In the genomic region with DNA sequence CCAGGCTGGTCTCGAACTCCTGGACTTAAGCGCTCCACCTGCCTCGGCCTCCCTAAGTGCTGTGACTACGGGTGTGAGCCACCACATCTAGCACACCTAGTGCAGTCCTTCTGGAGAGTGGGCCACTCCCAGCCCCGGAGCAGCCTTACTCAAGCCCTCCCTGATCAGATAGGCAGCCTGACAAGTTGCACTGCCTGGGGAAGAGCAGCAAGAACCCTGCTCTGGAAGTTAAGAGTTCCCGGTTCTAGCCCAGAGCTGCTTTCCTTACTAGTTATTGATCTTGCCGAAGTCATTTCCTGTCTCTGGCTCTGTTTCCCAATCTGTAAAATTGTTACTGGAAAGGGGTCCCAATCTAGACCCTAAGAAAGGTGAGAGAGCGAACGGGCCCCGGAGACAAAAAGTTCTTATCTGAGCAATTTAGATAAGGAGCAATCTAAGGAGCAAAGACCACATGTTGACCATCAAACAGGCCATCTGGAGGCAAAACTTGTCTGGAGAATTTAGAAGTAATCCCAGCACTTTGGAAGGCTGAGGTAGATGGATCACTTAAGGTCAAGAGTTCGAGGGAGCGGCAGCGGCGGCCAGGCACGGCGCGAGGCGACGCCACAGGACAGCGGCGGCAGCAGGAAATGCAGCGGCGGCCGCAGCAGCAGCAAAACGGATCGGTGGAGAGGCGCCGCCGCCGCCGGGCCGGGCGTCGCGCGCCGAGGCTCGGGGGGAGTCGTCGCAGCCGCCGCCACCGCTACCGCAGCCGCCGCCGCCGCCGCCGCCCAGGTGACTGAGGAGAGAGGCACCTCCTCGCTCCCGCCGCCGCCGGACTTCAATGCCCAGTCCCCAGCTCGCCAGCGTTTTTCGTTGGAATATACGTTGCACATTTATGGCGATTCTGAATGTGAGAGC, we compare ENCODE assay signal across 8 cellular contexts. TPM values are rescaled to one million over a fixed set of nuclear protein-coding genes. Genes with fewer than 3 reads are reported as not detected.
DNase-seq lines count a peak whose midpoint lies in the region; ATAC-seq and TF ChIP-seq lines count a peak whose summit lies in the region.

No MANE protein-coding gene starts in this region.

- H3K9me3 ChIP-seq in right lobe of liver: no peaks in the 10 kb centered on the region

- TF ChIP-seq POLR2A in right lobe of liver (IDR thresholded peaks at IDR 0.05): peak; percentile 68

- no peaks in the 10 kb centered on the region for H3K36me3 Mint-ChIP-seq in activated CD4-positive, alpha-beta T cell treated with anti-CD3 and anti-CD28 coated beads for 36 hours (ENCODE audit: low read depth)

- peaks cover 0 to 61% (median 26%) of the 10 kb centered on the region in 4 donors for H3K4me1 ChIP-seq in right lobe of liver

- peak; percentile 40 for DNase-seq in NCI-H1436 (lab: John Stamatoyannopoulos, UW)
- no peak for DNase-seq in NCI-H1436 treated with DMSO at 0.1 percent for 48 hours (lab: John Stamatoyannopoulos, UW)
- DNase-seq in NCI-H2107 treated with DMSO at 0.1 percent for 48 hours (lab: John Stamatoyannopoulos, UW; ENCODE audit: unreplicated experiment): peak; percentile 26
- DNase-seq in activated CD4-positive, alpha-beta T cell treated with anti-CD3 and anti-CD28 coated beads for 36 hours: peak; percentile 74
- DNase-seq in dorsolateral prefrontal cortex: peak in 8 of 10 donors; percentile 50 to 74 (median 60)
- peak; percentile 75 to 82 (median 81) for DNase-seq in right lobe of liver
- peak; percentile 32 to 37 for DNase-seq in stimulated activated CD8-positive, alpha-beta memory T cell treated with anti-CD3 and anti-CD28 coated beads, Interleukin-2, amount 100 ng/mL, for 48 hours (ENCODE audit: low read depth in 2 of 2)

- H3K4me3 Mint-ChIP-seq in activated CD4-positive, alpha-beta T cell treated with anti-CD3 and anti-CD28 coated beads for 36 hours: peak overlapping the region; percentile 64

- peak overlapping the region; percentile 68 for H3K27ac Mint-ChIP-seq in activated CD4-positive, alpha-beta T cell treated with anti-CD3 and anti-CD28 coated beads for 36 hours

- intact Hi-C loops in activated CD4-positive, alpha-beta T cell treated with anti-CD3 and anti-CD28 coated beads for 36 hours (cut with DNase I, micrococcal nuclease): no loop called here
- intact Hi-C loops in dorsolateral prefrontal cortex (cut with DNase I): no loop called here
- intact Hi-C loops in right lobe of liver (cut with DNase I): no loop called here

- H3K27ac ChIP-seq in dorsolateral prefrontal cortex: peak overlapping the region in 57 of 59 donors; percentile 23 to 91 (median 80)
- H3K27ac ChIP-seq in right lobe of liver: peak overlapping the region; percentile 83 to 89 (median 85)

- peaks cover 36% of the 10 kb centered on the region for H3K4me1 Mint-ChIP-seq in activated CD4-positive, alpha-beta T cell treated with anti-CD3 and anti-CD28 coated beads for 36 hours

- CTCF ChIA-PET in activated CD4-positive, alpha-beta T cell treated with anti-CD3 and anti-CD28 coated beads for 36 hours (lab: Charles Lee): interaction anchor here (0.6 to 1.2 kb wide), 5 partner anchors 10 to 1021 kb away, joined by 3 to 5 read pairs (median 3); partner anchors contain the start of genes NKIRAS2 and PSMC3IP

- ATAC-seq in activated CD4-positive, alpha-beta T cell treated with anti-CD3 and anti-CD28 coated beads for 36 hours: peak; percentile 31
- ATAC-seq in right lobe of liver (peak; percentile 13 to 34 (median 32)), HG03378 (IDR thresholded peaks at IDR 0.05; ENCODE audit: unreplicated experiment) (no peak)

- H3K27me3 Mint-ChIP-seq in activated CD4-positive, alpha-beta T cell treated with anti-CD3 and anti-CD28 coated beads for 36 hours: no peaks in the 10 kb centered on the region

- no peaks in the 10 kb centered on the region for H3K9me3 Mint-ChIP-seq in activated CD4-positive, alpha-beta T cell treated with anti-CD3 and anti-CD28 coated beads for 36 hours (ENCODE audit: low read depth)

- H3K4me3 ChIP-seq in dorsolateral prefrontal cortex: peak overlapping the region; percentile 41 to 75 (median 63)
- H3K4me3 ChIP-seq in right lobe of liver: peak overlapping the region; percentile 40 to 58 (median 53)

- POLR2A ChIA-PET in activated CD4-positive, alpha-beta T cell treated with anti-CD3 and anti-CD28 coated beads for 36 hours (lab: Charles Lee): interaction anchor here (0.6 kb wide), 1 partner anchor 192 kb away, joined by 5 read pairs; no protein-coding TSS in a partner anchor

- H3K36me3 ChIP-seq in right lobe of liver: no peaks in the 10 kb centered on the region

- TF ChIP-seq CTCF in dorsolateral prefrontal cortex (IDR thresholded peaks at IDR 0.05 in 54 of 56, conservative IDR thresholded peaks at IDR 0.05 in 2 of 56; ENCODE audit: low read depth in 1 of 56, partially characterized antibody in 56 of 56) (peak in 51 of 56 donors; percentile 15 to 68 (median 47)), right lobe of liver (IDR thresholded peaks at IDR 0.05) (peak; percentile 35 to 53 (median 46))

- 22% methylated on average over 12 of the region's 60 CpGs for WGBS in right lobe of liver (ENCODE audit: insufficient coverage, low coverage, low lambda C conversion rate, missing lambda C conversion rate)

- H3K27me3 ChIP-seq in dorsolateral prefrontal cortex (no peaks in the 10 kb centered on the region), right lobe of liver (no peaks in the 10 kb centered on the region)

RNA-seq across cellular contexts. Expression of gene NAGLU, which starts 4.3 kb away (rescaled TPM):
- total RNA-seq in activated CD4-positive, alpha-beta T cell treated with anti-CD3 and anti-CD28 coated beads for 36 hours: 10 to 100 TPM in 1 of 2 experiments, 1 to 10 TPM in 1; 9.7 to 12.5 TPM
- total RNA-seq in dorsolateral prefrontal cortex (10 to 100 TPM in 115 of 120 experiments, 1 to 10 TPM in 5; 7.5 to 45.5 (median 18.3) TPM), right lobe of liver (10 to 100 TPM; 36.4 to 81.6 (median 43.7) TPM)

RNA-seq across cellular contexts. Expression of gene HSD17B1, which starts 21.0 kb away (rescaled TPM):
- total RNA-seq in activated CD4-positive, alpha-beta T cell treated with anti-CD3 and anti-CD28 coated beads for 36 hours: under 1 TPM; 0.35 to 0.41 TPM
- total RNA-seq in dorsolateral prefrontal cortex (10 to 100 TPM in 14 of 120 experiments, 1 to 10 TPM in 106; 1.3 to 16.2 (median 4.5) TPM), right lobe of liver (1 to 10 TPM in 1 of 6 experiments, under 1 TPM in 5; 0.31 to 1.1 (median 0.87) TPM)

RNA-seq across cellular contexts. Expression of gene COASY, which starts 30.2 kb away (rescaled TPM):
- total RNA-seq in activated CD4-positive, alpha-beta T cell treated with anti-CD3 and anti-CD28 coated beads for 36 hours: 100 to 1,000 TPM in 1 of 2 experiments, 10 to 100 TPM in 1; 83.3 to 105 TPM
- total RNA-seq in dorsolateral prefrontal cortex: 10 to 100 TPM; 39.4 to 77.1 (median 59.2) TPM
- 10 to 100 TPM; 48.1 to 70.5 (median 60.9) TPM for total RNA-seq in right lobe of liver

RNA-seq across cellular contexts. Expression of gene MLX, which starts 35.2 kb away (rescaled TPM):
- total RNA-seq in activated CD4-positive, alpha-beta T cell treated with anti-CD3 and anti-CD28 coated beads for 36 hours: 10 to 100 TPM; 38.7 to 40.7 TPM
- total RNA-seq in dorsolateral prefrontal cortex: 10 to 100 TPM; 16.9 to 36.3 (median 26.3) TPM
- 10 to 100 TPM; 34.5 to 46.2 (median 35.2) TPM for total RNA-seq in right lobe of liver

RNA-seq across cellular contexts. Expression of gene PSMC3IP, which starts 45.8 kb away (rescaled TPM):
- 10 to 100 TPM; 27.0 to 28.9 TPM for total RNA-seq in activated CD4-positive, alpha-beta T cell treated with anti-CD3 and anti-CD28 coated beads for 36 hours
- total RNA-seq in dorsolateral prefrontal cortex (10 to 100 TPM in 2 of 120 experiments, 1 to 10 TPM in 118; 1.4 to 11.5 (median 5.9) TPM), right lobe of liver (1 to 10 TPM in 2 of 6 experiments, under 1 TPM in 4; 0.26 to 2.4 (median 0.76) TPM)
